15 cellular contexts compared by ENCODE assay signal in the genomic region with DNA sequence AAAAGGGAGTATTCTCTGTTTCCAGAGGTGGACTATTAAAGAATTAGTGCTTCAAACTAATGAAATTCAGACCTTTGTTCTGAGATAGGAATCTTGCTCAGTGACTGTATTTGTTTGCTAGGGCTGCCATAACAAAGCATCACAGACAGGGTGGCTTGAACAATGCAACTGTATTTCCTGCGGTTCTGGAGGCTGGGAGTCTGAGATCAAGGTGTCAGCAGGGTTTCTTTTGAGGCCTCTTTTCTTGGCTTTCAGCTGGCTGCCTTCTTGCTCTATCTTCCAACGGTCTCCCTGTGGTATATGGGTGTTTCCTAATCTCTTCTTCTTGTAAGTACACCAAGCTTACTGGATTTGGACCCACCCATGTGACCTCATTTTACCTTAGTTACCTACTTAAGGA.
A peak's percentile ranks its signal among the peaks of the same experiment; 100 is the strongest.
DNase-seq lines count a peak whose midpoint lies in the region; ATAC-seq and TF ChIP-seq lines count a peak whose summit lies in the region.
"Had no signal": no experiment of that assay in that cellular context is flagged by ENCODE, and none has a peak within 500 bp of the region (broad histone marks: within the 10 kb centered on the region; RNA-seq: fewer than 3 reads in every experiment).

No MANE protein-coding gene starts in this region.

- peak overlapping the region; percentile 45 for H3K27ac ChIP-seq in HL-60 (replicated peaks)
- H3K27ac ChIP-seq: BLaER1 had no signal

- no peak overlapping the region for H3K4me3 Mint-ChIP-seq in immature natural killer cell
- H3K4me3 Mint-ChIP-seq: CD8-positive, alpha-beta memory T cell; HFFc6 had no signal

- no peak for ATAC-seq in HG03565 (IDR thresholded peaks at IDR 0.05; ENCODE audit: unreplicated experiment)

- peaks cover 1 to 7% (median 4%) of the 10 kb centered on the region in 6 donors for H3K9me3 Mint-ChIP-seq in immature natural killer cell

- H3K27ac Mint-ChIP-seq in immature natural killer cell: no peak overlapping the region
- H3K27ac Mint-ChIP-seq: CD8-positive, alpha-beta memory T cell; HFFc6 had no signal

- DNase-seq in NOMO-1 treated with DMSO at 0.1 percent for 48 hours (lab: John Stamatoyannopoulos, UW; ENCODE audit: unreplicated experiment): peak; percentile 9
- no peak for DNase-seq in NOMO-1 treated with dmso at 0.1 percent for 144 hours (lab: John Stamatoyannopoulos, UW; ENCODE audit: unreplicated experiment)
- peak in 1 of 2 experiments; percentile 45 for DNase-seq in HL-60 (ENCODE audit: low read depth in 1 of 2, low spot score in 1 of 2)
- DNase-seq in OCI-M1 (lab: John Stamatoyannopoulos, UW): peak; percentile 72
- peak; percentile 2 for DNase-seq in iPS DF 19.7 (ENCODE audit: low read depth, low spot score)
- no peak for DNase-seq in ureter (ENCODE audit: low spot score)
- DNase-seq in immature natural killer cell: no peak
- DNase-seq: 8988T; AML-193; Caco-2; CD8-positive, alpha-beta memory T cell; HCEC 1CT; HFFc6 had no signal

- H3K27me3 Mint-ChIP-seq in immature natural killer cell (ENCODE audit: low read depth in 3 of 3): peaks cover 4% of the 10 kb centered on the region in 3 donors

- H3K4me3 ChIP-seq in HL-60 (replicated peaks; ENCODE audit: insufficient read depth, low read length): no peak overlapping the region
- H3K4me3 ChIP-seq: BLaER1 had no signal

- H3K4me1 Mint-ChIP-seq in immature natural killer cell: no peaks in the 10 kb centered on the region
- H3K4me1 Mint-ChIP-seq: CD8-positive, alpha-beta memory T cell had no signal

- TF ChIP-seq CTCF in HL-60 (IDR thresholded peaks at IDR 0.05; ENCODE audit: insufficient read depth, low read length): no peak

- no peaks in the 10 kb centered on the region for H3K27me3 ChIP-seq in HL-60 (ENCODE audit: insufficient read depth, poor library complexity, severe bottlenecking)
- H3K27me3 ChIP-seq: BLaER1 had no signal

- no peaks in the 10 kb centered on the region for H3K36me3 Mint-ChIP-seq in immature natural killer cell
- H3K36me3 Mint-ChIP-seq: CD8-positive, alpha-beta memory T cell had no signal

Comparison
In these comparisons a context has a peak if more than half of its experiments do, and no peak if none do; other contexts are left out.
1. DNase-seq: peak in NOMO-1 treated with DMSO at 0.1 percent for 48 hours (single experiment), OCI-M1 (single experiment) and iPS DF 19.7 (single experiment); none in NOMO-1 treated with dmso at 0.1 percent for 144 hours (single experiment), ureter (single experiment) and immature natural killer cell (0 of 3).